ENCODE assay signal across 1 cellular context in the genomic region with DNA sequence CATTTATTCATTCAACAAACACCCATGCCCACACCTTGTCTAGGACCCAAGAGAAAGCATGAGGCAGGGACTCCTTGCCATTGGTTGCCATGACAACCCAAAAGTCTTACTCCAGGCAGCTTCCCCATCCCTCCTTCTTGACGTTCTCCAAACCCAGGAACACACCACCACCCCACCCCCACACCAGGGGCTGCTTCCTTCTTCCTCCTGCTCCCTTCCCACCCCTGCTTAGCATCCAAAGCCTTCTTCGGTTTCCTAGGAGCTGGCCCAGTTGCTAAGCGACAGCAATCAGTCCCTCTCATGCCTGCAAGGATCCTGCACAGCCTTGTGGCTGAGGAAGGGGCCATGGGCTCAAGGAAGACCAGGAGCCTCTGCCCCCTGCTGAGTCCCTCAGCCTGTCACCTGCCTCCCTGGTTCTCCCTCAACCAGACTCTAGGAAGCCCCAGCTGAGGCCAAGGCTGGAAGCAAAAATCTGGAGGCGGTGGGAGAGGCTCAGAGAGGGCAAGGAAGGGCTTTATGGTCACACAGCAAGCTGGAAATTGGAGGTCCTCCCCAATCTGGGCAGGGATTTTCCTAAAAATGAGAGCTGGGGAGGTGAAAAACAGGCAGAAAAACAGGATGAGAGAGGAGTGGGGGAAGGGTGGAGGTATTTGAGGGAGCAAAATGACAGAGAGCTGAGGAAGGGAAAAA.
TF ChIP-seq lines count a peak whose summit lies in the region.

No MANE protein-coding gene starts in this region.

TF ChIP-seq in HepG2, 621 proteins besides CTCF, POLR2A, EP300 and RAD21:
- peak; percentile 91 for TF ChIP-seq ZNF768 (CRISPR knock-in tag; IDR thresholded peaks at IDR 0.05)
- TF ChIP-seq ZNF788 (CRISPR knock-in tag; IDR thresholded peaks at IDR 0.05; ENCODE audit: borderline replicate concordance): no peak
- peak; percentile 44; the same call in 1 of the 2 replicates for TF ChIP-seq RFX1 (IDR thresholded peaks at IDR 0.05)
TF ChIP-seq in HepG2: peak in this region for 2.
